23 cellular contexts compared by ENCODE assay signal in the genomic region with DNA sequence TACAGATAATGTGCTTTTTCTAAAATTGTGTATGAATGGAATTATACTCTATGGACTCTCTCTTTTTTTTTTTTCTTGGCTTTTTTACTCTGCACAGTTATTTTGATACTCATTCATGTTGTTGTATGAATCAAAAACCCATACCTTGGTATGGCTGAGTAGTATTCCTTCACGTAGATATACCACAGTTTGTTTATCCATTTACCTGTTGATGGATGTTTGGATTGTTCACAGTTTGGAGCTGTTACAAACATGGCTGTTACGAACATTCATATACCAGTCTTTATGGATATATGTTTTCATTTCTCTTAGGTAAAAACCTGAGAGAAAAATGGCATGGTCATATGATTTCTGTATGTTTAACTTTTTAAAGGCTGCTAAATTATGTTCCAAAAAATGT.
"Had no signal": no experiment of that assay in that cellular context is flagged by ENCODE, and none has a peak within 500 bp of the region (broad histone marks: within the 10 kb centered on the region; RNA-seq: fewer than 3 reads in every experiment).

No MANE protein-coding gene starts in this region.

- H3K27me3 Mint-ChIP-seq: dendritic cell treated with granulocyte-macrophage colony-stimulating factor and Interleukin-4, amounts not matched to agents 40 ng/mL and 50 ng/mL, for 4 days; memory B cell; stimulated activated naive B cell treated with anti-CD40 and anti-IgM and Interleukin-4, amounts not matched to agents 10 μg/mL and 1 μg/mL and 100 μg/mL, for 72 hours; stimulated activated naive CD8-positive, alpha-beta T cell treated with anti-CD3 and anti-CD28 coated beads, Interleukin-15, Interleukin-2, amounts not matched to agents 100 ng/mL and 50 ng/mL, for 24 hours had no signal

- H3K9me3 ChIP-seq: colonic mucosa, esophagus squamous epithelium, pancreas, right lobe of liver, thoracic aorta, transverse colon, upper lobe of right lung, uterus had no signal

- H3K4me1 ChIP-seq: colonic mucosa, esophagus squamous epithelium, heart left ventricle, pancreas, right lobe of liver, upper lobe of right lung, uterus had no signal

- H3K27ac Mint-ChIP-seq: dendritic cell treated with granulocyte-macrophage colony-stimulating factor and Interleukin-4, amounts not matched to agents 40 ng/mL and 50 ng/mL, for 4 days; memory B cell; natural killer cell; stimulated activated naive B cell treated with anti-CD40 and anti-IgM and Interleukin-4, amounts not matched to agents 10 μg/mL and 1 μg/mL and 100 μg/mL, for 72 hours; stimulated activated naive CD8-positive, alpha-beta T cell treated with anti-CD3 and anti-CD28 coated beads, Interleukin-15, Interleukin-2, amounts not matched to agents 100 ng/mL and 50 ng/mL, for 24 hours had no signal

- H3K36me3 ChIP-seq: colonic mucosa, pancreas, right lobe of liver, transverse colon, uterus had no signal

- H3K4me1 Mint-ChIP-seq: memory B cell; stimulated activated naive B cell treated with anti-CD40 and anti-IgM and Interleukin-4, amounts not matched to agents 10 μg/mL and 1 μg/mL and 100 μg/mL, for 72 hours had no signal

- DNase-seq: colonic mucosa; effector CD8-positive, alpha-beta T cell; erythroblast; esophagus squamous epithelium; heart left ventricle; kidney; natural killer cell; pancreas; right lobe of liver; small intestine; stimulated activated CD4-positive, alpha-beta T cell treated with anti-CD3 and anti-CD28 coated beads, Interleukin-15, amount 100 ng/mL, for 24 hours; stimulated activated CD4-positive, alpha-beta T cell treated with anti-CD3 and anti-CD28 coated beads, Interleukin-2, amount 100 ng/mL, for 48 hours; stimulated activated naive B cell treated with anti-CD40 and anti-IgM and Interleukin-4, amounts not matched to agents 10 μg/mL and 1 μg/mL and 100 μg/mL, for 72 hours; transverse colon; upper lobe of right lung; uterus had no signal

- H2AFZ ChIP-seq: hepatocyte had no signal

- H3K4me3 ChIP-seq: colonic mucosa, esophagus squamous epithelium, heart left ventricle, hepatocyte, lung, pancreas, right lobe of liver, thoracic aorta, transverse colon, upper lobe of right lung, uterus had no signal

- H3K27ac ChIP-seq: colonic mucosa, esophagus squamous epithelium, heart left ventricle, hepatocyte, pancreas, right lobe of liver, thoracic aorta, transverse colon, upper lobe of right lung, uterus had no signal

- ATAC-seq: heart left ventricle; left lobe of liver; natural killer cell; right lobe of liver; stimulated activated naive B cell treated with anti-CD40 and anti-IgM and Interleukin-4, amounts not matched to agents 10 μg/mL and 1 μg/mL and 100 μg/mL, for 72 hours; upper lobe of right lung had no signal

- H3K27me3 ChIP-seq: colonic mucosa, esophagus squamous epithelium, heart left ventricle, hepatocyte, pancreas, right lobe of liver, transverse colon, upper lobe of right lung, uterus had no signal

- H3K79me2 ChIP-seq: hepatocyte had no signal

- H3K4me3 Mint-ChIP-seq: dendritic cell treated with granulocyte-macrophage colony-stimulating factor and Interleukin-4, amounts not matched to agents 40 ng/mL and 50 ng/mL, for 4 days; memory B cell; natural killer cell; stimulated activated naive B cell treated with anti-CD40 and anti-IgM and Interleukin-4, amounts not matched to agents 10 μg/mL and 1 μg/mL and 100 μg/mL, for 72 hours; stimulated activated naive CD8-positive, alpha-beta T cell treated with anti-CD3 and anti-CD28 coated beads, Interleukin-15, Interleukin-2, amounts not matched to agents 100 ng/mL and 50 ng/mL, for 24 hours had no signal

- H3K4me2 ChIP-seq: hepatocyte had no signal

- H3K9me3 Mint-ChIP-seq: dendritic cell treated with granulocyte-macrophage colony-stimulating factor and Interleukin-4, amounts not matched to agents 40 ng/mL and 50 ng/mL, for 4 days; memory B cell; natural killer cell; stimulated activated naive CD8-positive, alpha-beta T cell treated with anti-CD3 and anti-CD28 coated beads, Interleukin-15, Interleukin-2, amounts not matched to agents 100 ng/mL and 50 ng/mL, for 24 hours had no signal
